ENCODE assay signal across 10 cellular contexts in genomic region chr15:84983711-84984110, GRCh38. TPM values are rescaled to one million over a fixed set of nuclear protein-coding genes. Genes with fewer than 3 reads are reported as not detected.
DNase-seq lines count a peak whose midpoint lies in the region; ATAC-seq and TF ChIP-seq lines count a peak whose summit lies in the region.
"Had no signal": no experiment of that assay in that cellular context is flagged by ENCODE, and none has a peak within 500 bp of the region (broad histone marks: within the 10 kb centered on the region; RNA-seq: fewer than 3 reads in every experiment).

No MANE protein-coding gene starts in this region.

- peak overlapping the region; percentile 93 for H3K4me3 Mint-ChIP-seq in activated naive CD4-positive, alpha-beta T cell treated with anti-CD3 and anti-CD28 coated beads, Interleukin-2, amount 50 U/mL, for 24 hours

- H3K27me3 ChIP-seq in adipocyte (replicated peaks; ENCODE audit: control insufficient read depth, insufficient read depth, low read length) (no peaks in the 10 kb centered on the region), right lobe of liver (no peaks in the 10 kb centered on the region), upper lobe of left lung (no peaks in the 10 kb centered on the region), breast epithelium (no peaks in the 10 kb centered on the region)

- H3K9me3 ChIP-seq in adipocyte (ENCODE audit: control insufficient read depth, low read length) (no peaks in the 10 kb centered on the region), right lobe of liver (no peaks in the 10 kb centered on the region), upper lobe of left lung (no peaks in the 10 kb centered on the region), breast epithelium (no peaks in the 10 kb centered on the region)

- peak overlapping the region; percentile 92 for H3K4me3 ChIP-seq in adipocyte (ENCODE audit: low read length)
- peak overlapping the region; percentile 69 to 95 (median 75) for H3K4me3 ChIP-seq in right lobe of liver
- H3K4me3 ChIP-seq in upper lobe of left lung: peak overlapping the region in 3 of 4 donors; percentile 70 to 96 (median 82)
- H3K4me3 ChIP-seq in breast epithelium: peak overlapping the region in 1 of 3 donors; percentile 92
- H3K4me3 ChIP-seq: neural progenitor cell had no signal

- H3K27ac ChIP-seq in right lobe of liver: peak overlapping the region; percentile 96 to 97 (median 96)
- H3K27ac ChIP-seq in upper lobe of left lung: peak overlapping the region in 1 of 4 donors; percentile 94
- H3K27ac ChIP-seq in breast epithelium: no peak overlapping the region
- H3K27ac ChIP-seq: neural progenitor cell had no signal

- DNase-seq in activated naive CD4-positive, alpha-beta T cell treated with anti-CD3 and anti-CD28 coated beads, Interleukin-2, amount 50 U/mL, for 72 hours (ENCODE audit: low spot score in 2 of 2): no peak
- DNase-seq in adipocyte (ENCODE audit: low read depth) (no peak), right lobe of liver (no peak), upper lobe of left lung (no peak), breast epithelium (ENCODE audit: low spot score in 2 of 2) (no peak), 8988T (no peak)
- no peak for DNase-seq in effector CD4-positive, alpha-beta T cell
- DNase-seq: anterior cingulate cortex had no signal

- H3K27me3 Mint-ChIP-seq in activated naive CD4-positive, alpha-beta T cell treated with anti-CD3 and anti-CD28 coated beads, Interleukin-2, amount 50 U/mL, for 24 hours: no peaks in the 10 kb centered on the region

- peak overlapping the region; percentile 86 for H3K9ac ChIP-seq in adipocyte (ENCODE audit: low read length)
- H3K9ac ChIP-seq: neural progenitor cell had no signal

- H3K36me3 Mint-ChIP-seq in activated naive CD4-positive, alpha-beta T cell treated with anti-CD3 and anti-CD28 coated beads, Interleukin-2, amount 50 U/mL, for 24 hours: no peaks in the 10 kb centered on the region
- H3K36me3 Mint-ChIP-seq in activated naive CD4-positive, alpha-beta T cell treated with anti-CD3 and anti-CD28 coated beads, Interleukin-2, amount 50 U/mL, for 72 hours: peaks cover 0 to 6% of the 10 kb centered on the region in 2 donors

- no peak for TF ChIP-seq EP300 in upper lobe of left lung (IDR thresholded peaks at IDR 0.05)

- no peak for ATAC-seq in activated naive CD4-positive, alpha-beta T cell treated with anti-CD3 and anti-CD28 coated beads, Interleukin-2, amount 50 U/mL, for 72 hours
- ATAC-seq in right lobe of liver: no peak
- ATAC-seq in upper lobe of left lung (ENCODE audit: low FRiP score in 2 of 2): no peak

- TF ChIP-seq CTCF in right lobe of liver (IDR thresholded peaks at IDR 0.05): no peak
- TF ChIP-seq CTCF in upper lobe of left lung (IDR thresholded peaks at IDR 0.05): no peak
- no peak for TF ChIP-seq CTCF in breast epithelium (IDR thresholded peaks at IDR 0.05)

- TF ChIP-seq POLR2A in right lobe of liver (IDR thresholded peaks at IDR 0.05) (no peak), upper lobe of left lung (IDR thresholded peaks at IDR 0.05) (no peak), breast epithelium (IDR thresholded peaks at IDR 0.05) (no peak)

- H3K27ac Mint-ChIP-seq in activated naive CD4-positive, alpha-beta T cell treated with anti-CD3 and anti-CD28 coated beads, Interleukin-2, amount 50 U/mL, for 24 hours: peak overlapping the region; percentile 57
- no peak overlapping the region for H3K27ac Mint-ChIP-seq in activated naive CD4-positive, alpha-beta T cell treated with anti-CD3 and anti-CD28 coated beads, Interleukin-2, amount 50 U/mL, for 72 hours
- H3K27ac Mint-ChIP-seq: neural progenitor cell had no signal

- no peaks in the 10 kb centered on the region for H3K9me3 Mint-ChIP-seq in activated naive CD4-positive, alpha-beta T cell treated with anti-CD3 and anti-CD28 coated beads, Interleukin-2, amount 50 U/mL, for 24 hours
- no peaks in the 10 kb centered on the region for H3K9me3 Mint-ChIP-seq in activated naive CD4-positive, alpha-beta T cell treated with anti-CD3 and anti-CD28 coated beads, Interleukin-2, amount 50 U/mL, for 72 hours
- H3K9me3 Mint-ChIP-seq: neural progenitor cell had no signal

- 12% methylated on average over 2 of the region's 2 CpGs for WGBS in right lobe of liver (ENCODE audit: insufficient coverage, low coverage, low lambda C conversion rate, missing lambda C conversion rate)
- 66 to 77% methylated on average over 2 of the region's 2 CpGs for WGBS in upper lobe of left lung, 2 donors

- H3K4me1 ChIP-seq in adipocyte (ENCODE audit: control insufficient read depth, insufficient read depth, low read length): peaks cover 32% of the 10 kb centered on the region
- peaks cover 4 to 39% (median 7%) of the 10 kb centered on the region in 4 donors for H3K4me1 ChIP-seq in right lobe of liver
- H3K4me1 ChIP-seq in upper lobe of left lung: peaks cover 23 to 49% (median 28%) of the 10 kb centered on the region in 4 donors
- no peaks in the 10 kb centered on the region for H3K4me1 ChIP-seq in breast epithelium

- peaks cover 61% of the 10 kb centered on the region for H3K4me1 Mint-ChIP-seq in activated naive CD4-positive, alpha-beta T cell treated with anti-CD3 and anti-CD28 coated beads, Interleukin-2, amount 50 U/mL, for 24 hours

- H3K36me3 ChIP-seq in adipocyte (ENCODE audit: control insufficient read depth, insufficient read depth, low read length, severe bottlenecking) (no peaks in the 10 kb centered on the region), right lobe of liver (no peaks in the 10 kb centered on the region), upper lobe of left lung (no peaks in the 10 kb centered on the region), breast epithelium (no peaks in the 10 kb centered on the region)
- H3K36me3 ChIP-seq: neural progenitor cell had no signal

- intact Hi-C loops in right lobe of liver (cut with DNase I) (no loop called here), breast epithelium (cut with DNase I; ENCODE audit: low total_unique reads) (loop anchor here (5.0 kb wide), 1 partner anchor 719 kb away; no protein-coding TSS in a partner anchor)

RNA-seq across cellular contexts. Expression of gene PDE8A, which starts 2.1 kb away (rescaled TPM):
- 10 to 100 TPM; 29.3 to 53.5 TPM for total RNA-seq in activated naive CD4-positive, alpha-beta T cell treated with anti-CD3 and anti-CD28 coated beads, Interleukin-2, amount 50 U/mL, for 72 hours
- total RNA-seq in right lobe of liver (10 to 100 TPM; 32.7 to 40.5 (median 37.4) TPM), upper lobe of left lung (10 to 100 TPM; 36.5 to 66.0 (median 48.4) TPM), breast epithelium (10 to 100 TPM; 45.1 to 60.5 (median 58.3) TPM)

Comparison
In these comparisons a context has a peak if more than half of its experiments do, and no peak if none do; other contexts are left out.
1. H3K27ac ChIP-seq: peak in right lobe of liver (3 of 3); none in breast epithelium (0 of 2).